ENCODE assay signal across 1 cellular context in genomic region chr16:11493531-11493929, GRCh38.
TF ChIP-seq lines count a peak whose summit lies in the region.

No MANE protein-coding gene starts in this region.

TF ChIP-seq in SK-N-SH, 30 proteins besides CTCF, POLR2A, EP300 and RAD21 (continued from another document):
- TF ChIP-seq USF2 (IDR thresholded peaks at IDR 0.05; ENCODE audit: borderline replicate concordance, low read depth, low read length) (no peak), USF1 (IDR thresholded peaks at IDR 0.05; ENCODE audit: borderline replicate concordance, low read depth) (no peak), FOXJ3 (CRISPR knock-in tag; IDR thresholded peaks at IDR 0.05) (no peak), ZBTB33 (IDR thresholded peaks at IDR 0.05; ENCODE audit: borderline replicate concordance, low read depth) (no peak), RCOR1 (IDR thresholded peaks at IDR 0.05; ENCODE audit: low read length) (no peak), CHD2 (IDR thresholded peaks at IDR 0.05; ENCODE audit: low read length, partially characterized antibody) (no peak), PBX3 (IDR thresholded peaks at IDR 0.05) (no peak), RFX5 (IDR thresholded peaks at IDR 0.05; ENCODE audit: low read length) (no peak), NRF1 (IDR thresholded peaks at IDR 0.05; ENCODE audit: low read depth, low read length) (no peak), IRF3 (IDR thresholded peaks at IDR 0.05; ENCODE audit: low read depth, low read length) (no peak), POLR2AphosphoS5 (IDR thresholded peaks at IDR 0.05; ENCODE audit: low read depth, low read length) (no peak), FOSL2 (IDR thresholded peaks at IDR 0.05; ENCODE audit: borderline replicate concordance, low read depth) (no peak), REST (IDR thresholded peaks at IDR 0.05; ENCODE audit: low read depth, low read length) (no peak), YY1 (IDR thresholded peaks at IDR 0.05; ENCODE audit: low read depth) (no peak), MXI1 (IDR thresholded peaks at IDR 0.05; ENCODE audit: low read depth, low read length) (no peak), MAX (IDR thresholded peaks at IDR 0.05; ENCODE audit: low read depth) (no peak), RXRA (IDR thresholded peaks at IDR 0.05; ENCODE audit: borderline replicate concordance, low read depth) (no peak)
TF ChIP-seq in SK-N-SH: peak in this region for 0.
